In genomic region chr7:99631311-99632109, GRCh38 we compare ENCODE assay signal across 9 cellular contexts. TPM values are rescaled to one million over a fixed set of nuclear protein-coding genes. Genes with fewer than 3 reads are reported as not detected.
DNase-seq lines count a peak whose midpoint lies in the region; ATAC-seq and TF ChIP-seq lines count a peak whose summit lies in the region.
"Had no signal": no experiment of that assay in that cellular context is flagged by ENCODE, and none has a peak within 500 bp of the region (broad histone marks: within the 10 kb centered on the region; RNA-seq: fewer than 3 reads in every experiment).

No MANE protein-coding gene starts in this region.

- peaks cover 48% of the 10 kb centered on the region for H3K36me3 Mint-ChIP-seq in CD4-positive, CD25-positive, alpha-beta regulatory T cell

- peak overlapping the region in 1 of 4 donors; percentile 20 for H3K4me3 Mint-ChIP-seq in CD4-positive, CD25-positive, alpha-beta regulatory T cell

- no peaks in the 10 kb centered on the region for H3K9me3 Mint-ChIP-seq in CD4-positive, CD25-positive, alpha-beta regulatory T cell

- no peak overlapping the region for H3K27ac ChIP-seq in CD4-positive, CD25-positive, alpha-beta regulatory T cell (ENCODE audit: insufficient read depth, low read length, poor library complexity, severe bottlenecking)
- no peak overlapping the region for H3K27ac ChIP-seq in ascending aorta

- peak overlapping the region; percentile 26 to 78 (median 67) for H3K27ac Mint-ChIP-seq in CD4-positive, CD25-positive, alpha-beta regulatory T cell

- H3K4me1 Mint-ChIP-seq in CD4-positive, CD25-positive, alpha-beta regulatory T cell, result peaks cover 12 to 21% (median 15%) of the 10 kb centered on the region in 4 donors

- DNase-seq in CD4-positive, CD25-positive, alpha-beta regulatory T cell, result peak in 1 of 3 donors; percentile 25
- peak; percentile 28 for DNase-seq in LoVo (ENCODE audit: low spot score)
- peak; percentile 46 for DNase-seq in activated naive CD4-positive, alpha-beta T cell treated with anti-CD3 and anti-CD28 coated beads, Interleukin-2, amount 50 U/mL, for 16 hours
- peak; percentile 34 for DNase-seq in inferior parietal cortex (ENCODE audit: extremely low spot score)
- DNase-seq in ascending aorta (ENCODE audit: low spot score in 2 of 2), result no peak

- intact Hi-C loops in ascending aorta (cut with DNase I), result no loop called here

- no peak overlapping the region for H3K4me3 ChIP-seq in CD4-positive, CD25-positive, alpha-beta regulatory T cell (ENCODE audit: low read depth, low read length)
- H3K4me3 ChIP-seq in ascending aorta, result no peak overlapping the region

- TF ChIP-seq CTCF in ascending aorta (IDR thresholded peaks at IDR 0.05), result no peak

- no peaks in the 10 kb centered on the region for H3K27me3 Mint-ChIP-seq in CD4-positive, CD25-positive, alpha-beta regulatory T cell

- H3K36me3 ChIP-seq in CD4-positive, CD25-positive, alpha-beta regulatory T cell (ENCODE audit: control insufficient read depth, insufficient read depth, low read length), result peaks cover 63% of the 10 kb centered on the region
- H3K36me3 ChIP-seq in ascending aorta, result peaks cover 35 to 57% of the 10 kb centered on the region in 2 donors

- no peaks in the 10 kb centered on the region for H3K4me1 ChIP-seq in CD4-positive, CD25-positive, alpha-beta regulatory T cell (ENCODE audit: control insufficient read depth, insufficient read depth, low read length, poor library complexity, severe bottlenecking)
- no peaks in the 10 kb centered on the region for H3K4me1 ChIP-seq in ascending aorta

- ATAC-seq in CD4-positive, CD25-positive, alpha-beta regulatory T cell (ENCODE audit: low read depth in 2 of 2), result peak in 1 of 2 donors; percentile 28
- ATAC-seq in HG02938 (IDR thresholded peaks at IDR 0.05; ENCODE audit: unreplicated experiment) (no peak), GM19328 (IDR thresholded peaks at IDR 0.05; ENCODE audit: unreplicated experiment) (no peak), GM18909 (IDR thresholded peaks at IDR 0.05; ENCODE audit: poor library complexity, unreplicated experiment) (no peak)

- H3K9me3 ChIP-seq in CD4-positive, CD25-positive, alpha-beta regulatory T cell (ENCODE audit: control insufficient read depth in 2 of 2, low read length in 2 of 2), result no peaks in the 10 kb centered on the region
- no peaks in the 10 kb centered on the region for H3K9me3 ChIP-seq in ascending aorta

- H3K27me3 ChIP-seq in CD4-positive, CD25-positive, alpha-beta regulatory T cell (ENCODE audit: control insufficient read depth, insufficient read depth, low read length), result no peaks in the 10 kb centered on the region
- H3K27me3 ChIP-seq in ascending aorta, result no peaks in the 10 kb centered on the region

RNA-seq across cellular contexts. Expression of gene ZSCAN25, which starts 14.8 kb away (rescaled TPM):
- total RNA-seq in CD4-positive, CD25-positive, alpha-beta regulatory T cell, result 47.3 TPM
- polyA plus RNA-seq in CD4-positive, CD25-positive, alpha-beta regulatory T cell, result 10 to 100 TPM in 3 of 4 donors, 1 to 10 TPM in 1; 9.9 to 20.4 (median 14.0) TPM
- total RNA-seq in ascending aorta, result 10.3 TPM

RNA-seq across cellular contexts. Expression of gene TMEM225B, which starts 33.4 kb away (rescaled TPM):
- total RNA-seq in CD4-positive, CD25-positive, alpha-beta regulatory T cell, result 1.1 TPM
- 1 to 10 TPM in 2 of 4 donors, under 1 TPM in 2; 0.67 to 2.3 (median 1.00) TPM for polyA plus RNA-seq in CD4-positive, CD25-positive, alpha-beta regulatory T cell
- 0.43 TPM for total RNA-seq in ascending aorta

RNA-seq across cellular contexts. Expression of gene CYP3A5, which starts 48.3 kb away (rescaled TPM):
- total RNA-seq in CD4-positive, CD25-positive, alpha-beta regulatory T cell, result not detected
- under 1 TPM; 0.24 to 0.92 (median 0.74) TPM for polyA plus RNA-seq in CD4-positive, CD25-positive, alpha-beta regulatory T cell
- total RNA-seq in ascending aorta, result 0.43 TPM
- total RNA-seq: dermis microvascular lymphatic vessel endothelial cell had no signal

Comparison
In these comparisons a context has a peak if more than half of its experiments do, and no peak if none do; other contexts are left out.
1. DNase-seq: peak in LoVo (single experiment), activated naive CD4-positive, alpha-beta T cell treated with anti-CD3 and anti-CD28 coated beads, Interleukin-2, amount 50 U/mL, for 16 hours (single experiment) and inferior parietal cortex (single experiment); none in ascending aorta (0 of 2).